Comparison of ENCODE assay signal across 8 cellular contexts in genomic region chr20:53643031-53643832, GRCh38.
DNase-seq lines count a peak whose midpoint lies in the region; ATAC-seq and TF ChIP-seq lines count a peak whose summit lies in the region.

No MANE protein-coding gene starts in this region.

- TF ChIP-seq POLR2A in GM18505 (IDR thresholded peaks at IDR 0.05; ENCODE audit: borderline replicate concordance, extremely low read depth, insufficient read depth, insufficient read length): peak; percentile 65

- H3K36me3 ChIP-seq in OCI-LY1 (ENCODE audit: insufficient read depth, low read length): no peaks in the 10 kb centered on the region
- no peaks in the 10 kb centered on the region for H3K36me3 ChIP-seq in rectal smooth muscle tissue (ENCODE audit: control insufficient read depth, insufficient read depth, low read length)

- no peaks in the 10 kb centered on the region for H3K9me2 ChIP-seq in OCI-LY1 (ENCODE audit: low read depth, low read length)

- ATAC-seq in GM18505 (IDR thresholded peaks at IDR 0.05; ENCODE audit: unreplicated experiment) (peak; percentile 95), HG02870 (IDR thresholded peaks at IDR 0.05; ENCODE audit: unreplicated experiment) (peak; percentile 99)

- no peaks in the 10 kb centered on the region for H3K27me3 ChIP-seq in OCI-LY1 (ENCODE audit: insufficient read depth, low read length)
- no peaks in the 10 kb centered on the region for H3K27me3 ChIP-seq in rectal smooth muscle tissue (ENCODE audit: control insufficient read depth, insufficient read depth, low read length)

- no peaks in the 10 kb centered on the region for H4K20me1 ChIP-seq in OCI-LY1 (ENCODE audit: insufficient read depth, low read length)

- 0 out of 2 replicates have a peak overlapping the region, but pooled peaks have one; percentile 31 for H2AFZ ChIP-seq in OCI-LY1 (ENCODE audit: low read length)

- H3K79me2 ChIP-seq in OCI-LY1 (ENCODE audit: insufficient read depth, low read length): no peaks in the 10 kb centered on the region

- H3K9me3 ChIP-seq in OCI-LY1 (ENCODE audit: low read length): no peaks in the 10 kb centered on the region

- H3F3A ChIP-seq in OCI-LY1 (ENCODE audit: insufficient read depth, low read length): peaks cover 4% of the 10 kb centered on the region; the same call in 1 of the 2 replicates

- H3K9ac ChIP-seq in OCI-LY1 (ENCODE audit: low read length) (peak overlapping the region; percentile 43), rectal smooth muscle tissue (ENCODE audit: low read length) (no peak overlapping the region)

- DNase-seq in activated T-cell treated with anti-CD3 and anti-CD28 coated beads, Interleukin-2, amount 50 U/mL, for 1 hour: peak; percentile 68
- DNase-seq in foreskin fibroblast (peak; percentile 57 to 74), cerebellar nuclear complex (lab: John Stamatoyannopoulos, UW) (no peak), ecto neural progenitor cell (ENCODE audit: low spot score) (no peak)

- H3K27ac ChIP-seq in OCI-LY1 (ENCODE audit: low read depth, low read length, poor library complexity, severe bottlenecking) (peak overlapping the region; percentile 84), rectal smooth muscle tissue (ENCODE audit: low read depth, low read length) (peak overlapping the region; percentile 56)

- peak overlapping the region; percentile 56 for H3K4me2 ChIP-seq in OCI-LY1 (ENCODE audit: low read length)

- H3K4me3 ChIP-seq in OCI-LY1 (ENCODE audit: low read depth, low read length, poor library complexity, severe bottlenecking) (peak overlapping the region; percentile 9), foreskin fibroblast (ENCODE audit: low read depth in 1 of 2, low read length in 2 of 2) (no peak overlapping the region), rectal smooth muscle tissue (ENCODE audit: low read length) (peak overlapping the region; percentile 52)

- TF ChIP-seq CTCF in OCI-LY1 (IDR thresholded peaks at IDR 0.05; ENCODE audit: low read length): no peak
- no peak for TF ChIP-seq CTCF in foreskin fibroblast (IDR thresholded peaks at IDR 0.05; ENCODE audit: low read depth, low read length)

- H3K4me1 ChIP-seq in OCI-LY1 (ENCODE audit: insufficient read depth, low read length, severe bottlenecking): peaks cover 51% of the 10 kb centered on the region
- peaks cover 4% of the 10 kb centered on the region for H3K4me1 ChIP-seq in rectal smooth muscle tissue (ENCODE audit: control insufficient read depth, insufficient read depth, low read length)

Comparison
In these comparisons a context has a peak if more than half of its experiments do, and no peak if none do; other contexts are left out.
1. H3K4me3 ChIP-seq: peak in OCI-LY1 (single experiment) and rectal smooth muscle tissue (single experiment); none in foreskin fibroblast (0 of 2).
2. DNase-seq: peak in activated T-cell treated with anti-CD3 and anti-CD28 coated beads, Interleukin-2, amount 50 U/mL, for 1 hour (single experiment) and foreskin fibroblast (2 of 2); none in cerebellar nuclear complex (0 of 2) and ecto neural progenitor cell (single experiment).